Comparison of ENCODE assay signal across 1 cellular context in genomic region chr6:2999005-2999620, GRCh38.
A peak's percentile ranks its signal among the peaks of the same experiment; 100 is the strongest.
TF ChIP-seq lines count a peak whose summit lies in the region.

No MANE protein-coding gene starts in this region.

TF ChIP-seq in HepG2, 621 proteins besides CTCF, POLR2A, EP300 and RAD21 (continued from another document and continues in another):
- peak; percentile 22; the same call in 1 of the 2 replicates for TF ChIP-seq BCL3 (CRISPR knock-in tag; IDR thresholded peaks at IDR 0.05)
- TF ChIP-seq ZNF747 (CRISPR knock-in tag; IDR thresholded peaks at IDR 0.05; ENCODE audit: borderline replicate concordance) = peak; percentile 19; the same call in 1 of the 2 replicates
- TF ChIP-seq SOX6 (IDR thresholded peaks at IDR 0.05) = no peak
- TF ChIP-seq SOX6 (CRISPR knock-in tag; IDR thresholded peaks at IDR 0.05) = peak; percentile 87
- no peak for TF ChIP-seq HOXA7 (CRISPR knock-in tag; IDR thresholded peaks at IDR 0.05)
- TF ChIP-seq TBL1XR1 (IDR thresholded peaks at IDR 0.05; ENCODE audit: borderline replicate concordance, low read length, partially characterized antibody) = peak; percentile 89
- peak; percentile 65; the same call in 1 of the 2 replicates for TF ChIP-seq HOMEZ (CRISPR knock-in tag; IDR thresholded peaks at IDR 0.05; ENCODE audit: low read depth)
- no peak for TF ChIP-seq ZNF207 (IDR thresholded peaks at IDR 0.05; ENCODE audit: borderline replicate concordance)
- TF ChIP-seq HMGXB4 (CRISPR knock-in tag; IDR thresholded peaks at IDR 0.05; ENCODE audit: borderline replicate concordance in 1 of 2, low read depth in 1 of 2) = peak; percentile 24 to 46; a peak in 2 of 4 replicates
- no peak for TF ChIP-seq FOXA1 (IDR thresholded peaks at IDR 0.05)
- TF ChIP-seq FOXA1 (CRISPR knock-in tag; IDR thresholded peaks at IDR 0.05) = no peak
- TF ChIP-seq ZNF124 (CRISPR knock-in tag; IDR thresholded peaks at IDR 0.05) = no peak; the same call in 1 of the 2 replicates
- peak; percentile 87; the same call in 1 of the 2 replicates for TF ChIP-seq ZNF816 (CRISPR knock-in tag; IDR thresholded peaks at IDR 0.05; ENCODE audit: borderline replicate concordance)
- 0 out of 2 replicates have a peak, but pooled peaks have one; percentile 37 for TF ChIP-seq KLF9 (CRISPR knock-in tag; IDR thresholded peaks at IDR 0.05; ENCODE audit: low read depth)
- TF ChIP-seq GZF1 (CRISPR knock-in tag; IDR thresholded peaks at IDR 0.05) = no peak
- TF ChIP-seq, protein P1, sequence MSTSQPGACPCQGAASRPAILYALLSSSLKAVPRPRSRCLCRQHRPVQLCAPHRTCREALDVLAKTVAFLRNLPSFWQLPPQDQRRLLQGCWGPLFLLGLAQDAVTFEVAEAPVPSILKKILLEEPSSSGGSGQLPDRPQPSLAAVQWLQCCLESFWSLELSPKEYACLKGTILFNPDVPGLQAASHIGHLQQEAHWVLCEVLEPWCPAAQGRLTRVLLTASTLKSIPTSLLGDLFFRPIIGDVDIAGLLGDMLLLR (CRISPR knock-in tag; IDR thresholded peaks at IDR 0.05) = no peak
- 0 out of 2 replicates have a peak, but pooled peaks have one; percentile 30 for TF ChIP-seq IRF2 (CRISPR knock-in tag; IDR thresholded peaks at IDR 0.05)
- peak; percentile 73; the same call in 1 of the 2 replicates for TF ChIP-seq XBP1 (CRISPR knock-in tag; IDR thresholded peaks at IDR 0.05)
- TF ChIP-seq ZNF569 (CRISPR knock-in tag; IDR thresholded peaks at IDR 0.05; ENCODE audit: borderline replicate concordance) = no peak
- TF ChIP-seq SMARCE1 (IDR thresholded peaks at IDR 0.05; ENCODE audit: borderline replicate concordance) = no peak
- no peak for TF ChIP-seq SIX1 (CRISPR knock-in tag; IDR thresholded peaks at IDR 0.05; ENCODE audit: borderline replicate concordance)
- peak; percentile 71 for TF ChIP-seq FOXA3 (CRISPR knock-in tag; IDR thresholded peaks at IDR 0.05)
- no peak for TF ChIP-seq ZNF337 (CRISPR knock-in tag; IDR thresholded peaks at IDR 0.05; ENCODE audit: borderline replicate concordance, low read depth)
- no peak for TF ChIP-seq E2F5 (CRISPR knock-in tag; conservative IDR thresholded peaks at IDR 0.05)
- TF ChIP-seq ZBTB42 (CRISPR knock-in tag; IDR thresholded peaks at IDR 0.05) = no peak
- no peak for TF ChIP-seq ZSCAN20 (CRISPR knock-in tag; IDR thresholded peaks at IDR 0.05; ENCODE audit: borderline replicate concordance)
- peak; percentile 67 for TF ChIP-seq ARNTL (CRISPR knock-in tag; IDR thresholded peaks at IDR 0.05)
- TF ChIP-seq ZBED4 (CRISPR knock-in tag; IDR thresholded peaks at IDR 0.05; ENCODE audit: borderline replicate concordance) = no peak; the same call in 1 of the 2 replicates
- TF ChIP-seq MIER3 (CRISPR knock-in tag; IDR thresholded peaks at IDR 0.05; ENCODE audit: borderline replicate concordance) = peak; percentile 69
- TF ChIP-seq GABPA (IDR thresholded peaks at IDR 0.05; ENCODE audit: low read depth, low read length) = no peak
- peak; percentile 9; the same call in 1 of the 2 replicates for TF ChIP-seq GABPA (CRISPR knock-in tag; IDR thresholded peaks at IDR 0.05; ENCODE audit: low read depth)
- TF ChIP-seq FOXO4 (CRISPR knock-in tag; conservative IDR thresholded peaks at IDR 0.05) = no peak
- TF ChIP-seq, protein P2, sequence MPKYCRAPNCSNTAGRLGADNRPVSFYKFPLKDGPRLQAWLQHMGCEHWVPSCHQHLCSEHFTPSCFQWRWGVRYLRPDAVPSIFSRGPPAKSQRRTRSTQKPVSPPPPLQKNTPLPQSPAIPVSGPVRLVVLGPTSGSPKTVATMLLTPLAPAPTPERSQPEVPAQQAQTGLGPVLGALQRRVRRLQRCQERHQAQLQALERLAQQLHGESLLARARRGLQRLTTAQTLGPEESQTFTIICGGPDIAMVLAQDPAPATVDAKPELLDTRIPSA (CRISPR knock-in tag; IDR thresholded peaks at IDR 0.05; ENCODE audit: borderline replicate concordance) = no peak
- peak; percentile 87 for TF ChIP-seq ZNF746 (CRISPR knock-in tag; IDR thresholded peaks at IDR 0.05)
- TF ChIP-seq, protein P3, sequence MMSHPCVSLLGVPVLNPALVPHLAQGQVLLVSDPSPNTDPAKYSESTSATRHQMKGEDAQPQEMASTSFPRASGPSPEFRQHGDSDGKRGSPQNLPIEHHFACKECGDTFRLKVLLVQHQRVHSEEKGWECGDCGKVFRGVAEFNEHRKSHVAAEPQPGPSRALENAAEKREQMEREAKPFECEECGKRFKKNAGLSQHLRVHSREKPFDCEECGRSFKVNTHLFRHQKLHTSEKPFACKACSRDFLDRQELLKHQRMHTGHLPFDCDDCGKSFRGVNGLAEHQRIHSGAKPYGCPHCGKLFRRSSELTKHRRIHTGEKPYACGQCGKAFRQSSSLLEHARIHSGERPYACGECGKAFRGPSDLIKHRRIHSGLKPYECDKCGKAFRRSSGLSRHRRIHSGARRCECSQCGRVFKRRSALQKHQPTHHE (CRISPR knock-in tag; IDR thresholded peaks at IDR 0.05; ENCODE audit: borderline replicate concordance) = 0 out of 2 replicates have a peak, but pooled peaks have one; percentile 47
- TF ChIP-seq ZBTB43 (CRISPR knock-in tag; conservative IDR thresholded peaks at IDR 0.05) = peak; percentile 74; the same call in 1 of the 2 replicates
- TF ChIP-seq JARID2 (CRISPR knock-in tag; IDR thresholded peaks at IDR 0.05; ENCODE audit: insufficient replicate concordance) = peak; percentile 73
- peak; percentile 98 for TF ChIP-seq NR2F6 (IDR thresholded peaks at IDR 0.05)
- TF ChIP-seq NR2F6 (CRISPR knock-in tag; IDR thresholded peaks at IDR 0.05) = peak; percentile 98
- TF ChIP-seq KLF16 (CRISPR knock-in tag; IDR thresholded peaks at IDR 0.05) = peak in 1 of 2 experiments; percentile 6; a peak in 1 of 4 replicates
- TF ChIP-seq, protein P4, sequence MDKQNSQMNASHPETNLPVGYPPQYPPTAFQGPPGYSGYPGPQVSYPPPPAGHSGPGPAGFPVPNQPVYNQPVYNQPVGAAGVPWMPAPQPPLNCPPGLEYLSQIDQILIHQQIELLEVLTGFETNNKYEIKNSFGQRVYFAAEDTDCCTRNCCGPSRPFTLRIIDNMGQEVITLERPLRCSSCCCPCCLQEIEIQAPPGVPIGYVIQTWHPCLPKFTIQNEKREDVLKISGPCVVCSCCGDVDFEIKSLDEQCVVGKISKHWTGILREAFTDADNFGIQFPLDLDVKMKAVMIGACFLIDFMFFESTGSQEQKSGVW (CRISPR knock-in tag; IDR thresholded peaks at IDR 0.05; ENCODE audit: borderline replicate concordance) = no peak
